Comparison of ENCODE assay signal across 10 cellular contexts in the genomic region with DNA sequence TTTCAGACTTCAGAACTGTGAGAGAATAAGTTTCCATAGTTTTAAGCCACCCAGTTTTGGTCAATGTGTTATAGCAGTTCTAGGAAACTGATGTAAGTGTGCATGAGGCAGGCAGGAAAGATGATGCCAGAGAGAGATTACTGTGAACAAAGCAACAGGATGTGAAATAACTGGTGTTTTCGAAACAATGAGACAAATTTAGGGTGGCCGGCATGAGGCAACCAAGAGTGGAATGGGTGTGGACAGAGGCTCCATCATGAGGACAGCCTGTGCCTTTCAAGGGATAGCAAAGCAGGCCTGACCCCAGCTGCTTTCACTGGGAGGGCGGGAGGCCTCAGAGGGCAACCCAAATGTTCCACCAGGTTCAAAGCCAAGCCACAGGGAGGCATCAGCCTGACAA.
DNase-seq lines count a peak whose midpoint lies in the region; ATAC-seq and TF ChIP-seq lines count a peak whose summit lies in the region.
"Had no signal": no experiment of that assay in that cellular context is flagged by ENCODE, and none has a peak within 500 bp of the region (broad histone marks: within the 10 kb centered on the region; RNA-seq: fewer than 3 reads in every experiment).

No MANE protein-coding gene starts in this region.

- H3K27ac Mint-ChIP-seq in progenitor cell of endocrine pancreas: no peak overlapping the region

- H3K27me3 ChIP-seq in adipocyte (replicated peaks; ENCODE audit: control insufficient read depth, insufficient read depth, low read length): no peaks in the 10 kb centered on the region

- H3K4me3 ChIP-seq in adipocyte (ENCODE audit: low read length): no peak overlapping the region

- no peak for TF ChIP-seq CTCF in progenitor cell of endocrine pancreas (IDR thresholded peaks at IDR 0.05; ENCODE audit: unreplicated experiment)

- H3K36me3 ChIP-seq in adipocyte (ENCODE audit: control insufficient read depth, insufficient read depth, low read length, severe bottlenecking): no peaks in the 10 kb centered on the region

- ATAC-seq in HG02938 (IDR thresholded peaks at IDR 0.05; ENCODE audit: unreplicated experiment): no peak

- no peak overlapping the region for H3K9ac ChIP-seq in adipocyte (ENCODE audit: low read length)

- H3K9me3 ChIP-seq in adipocyte (ENCODE audit: control insufficient read depth, low read length): no peaks in the 10 kb centered on the region
- H3K9me3 ChIP-seq: Caco-2 had no signal

- H3K36me3 Mint-ChIP-seq in progenitor cell of endocrine pancreas (ENCODE audit: insufficient read depth): no peaks in the 10 kb centered on the region

- no peaks in the 10 kb centered on the region for H3K9me3 Mint-ChIP-seq in progenitor cell of endocrine pancreas (ENCODE audit: low read depth)

- peaks cover 23% of the 10 kb centered on the region for H3K4me1 ChIP-seq in adipocyte (ENCODE audit: control insufficient read depth, insufficient read depth, low read length)
- H3K4me1 ChIP-seq: Caco-2 had no signal

- peaks cover 2% of the 10 kb centered on the region for H3K4me1 Mint-ChIP-seq in progenitor cell of endocrine pancreas (ENCODE audit: low read depth)

- H3K27me3 Mint-ChIP-seq in progenitor cell of endocrine pancreas: no peaks in the 10 kb centered on the region

- H3K4me3 Mint-ChIP-seq in progenitor cell of endocrine pancreas (ENCODE audit: low read depth): no peak overlapping the region

- DNase-seq in CD1c-positive myeloid dendritic cell (ENCODE audit: extremely low spot score) (peak; percentile 48), NOMO-1 (lab: John Stamatoyannopoulos, UW; ENCODE audit: unreplicated experiment in 2 of 2) (peak; percentile 80 to 87), adipocyte (ENCODE audit: low read depth) (peak; percentile 52), iris pigment epithelial cell (ENCODE audit: low read depth) (peak; percentile 70), progenitor cell of endocrine pancreas (ENCODE audit: low spot score, unreplicated experiment) (no peak), iPS-NIHi7 (ENCODE audit: extremely low spot score) (no peak), hippocampal formation (lab: John Stamatoyannopoulos, UW) (no peak)
- DNase-seq: Caco-2, NCI-H2081 treated with DMSO at 0.1 percent for 48 hours had no signal

Comparison
In these comparisons a context has a peak if more than half of its experiments do, and no peak if none do; other contexts are left out.
1. DNase-seq: peak in CD1c-positive myeloid dendritic cell (single experiment), NOMO-1 (2 of 2), adipocyte (single experiment) and iris pigment epithelial cell (single experiment); none in progenitor cell of endocrine pancreas (single experiment), iPS-NIHi7 (single experiment) and hippocampal formation (0 of 2).